14 cellular contexts compared by ENCODE assay signal in the genomic region with DNA sequence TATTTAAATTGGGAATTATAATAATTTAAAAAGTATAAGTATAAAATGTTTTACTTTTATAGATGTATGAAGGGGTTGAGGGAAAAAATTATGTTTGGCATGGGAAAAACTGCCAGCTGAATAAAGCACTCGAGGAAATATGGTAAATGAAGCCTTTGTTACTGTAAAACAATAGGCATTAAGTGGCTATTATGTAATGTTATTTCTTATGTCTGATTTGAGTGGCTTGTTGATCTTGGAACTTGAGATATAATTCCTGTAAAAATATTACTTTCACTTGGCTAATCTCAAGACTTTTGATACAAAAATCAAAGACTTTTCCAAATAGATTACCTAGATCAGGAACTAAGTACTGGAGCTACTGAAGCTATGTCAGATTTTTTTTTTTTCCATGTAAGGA.
"Had no signal": no experiment of that assay in that cellular context is flagged by ENCODE, and none has a peak within 500 bp of the region (broad histone marks: within the 10 kb centered on the region; RNA-seq: fewer than 3 reads in every experiment).

No MANE protein-coding gene starts in this region.

- H3K9me3 ChIP-seq: mucosa of descending colon, neutrophil, transverse colon had no signal

- H3K36me3 ChIP-seq: neutrophil, transverse colon had no signal

- H3K4me3 Mint-ChIP-seq: immature natural killer cell; naive thymus-derived CD8-positive, alpha-beta T cell; T-helper 2 cell treated with Interferon-gamma antibody and Interleukin-4, amounts not matched to agents 5 μg/mL and 100 μg/mL, for 36 hours had no signal

- ATAC-seq: activated CD4-positive, CD25-positive, alpha-beta regulatory T cell treated with anti-CD3 and anti-CD28 coated beads, Interleukin-2, amount 50 U/mL, for 24 hours; left cardiac atrium; mucosa of descending colon; naive thymus-derived CD8-positive, alpha-beta T cell had no signal

- H3K4me1 Mint-ChIP-seq: immature natural killer cell had no signal

- H3K27ac Mint-ChIP-seq: immature natural killer cell; naive thymus-derived CD8-positive, alpha-beta T cell; progenitor cell of endocrine pancreas; T-helper 2 cell treated with Interferon-gamma antibody and Interleukin-4, amounts not matched to agents 5 μg/mL and 100 μg/mL, for 36 hours had no signal

- H3K27ac ChIP-seq: neutrophil had no signal

- H3K9me3 Mint-ChIP-seq: naive thymus-derived CD8-positive, alpha-beta T cell; T-helper 2 cell treated with Interferon-gamma antibody and Interleukin-4, amounts not matched to agents 5 μg/mL and 100 μg/mL, for 36 hours had no signal

- H3K36me3 Mint-ChIP-seq: immature natural killer cell had no signal

- DNase-seq: activated effector memory CD4-positive, alpha-beta T cell treated with Interleukin-2 at 50 U/mL for 16 hours; amniotic stem cell; immature natural killer cell; left cardiac atrium; mucosa of descending colon; naive thymus-derived CD8-positive, alpha-beta T cell; SIG-M5; stimulated activated CD4-positive, alpha-beta T cell treated with anti-CD3 and anti-CD28 coated beads, Interleukin-4, amount 100 ng/mL, for 24 hours; transverse colon had no signal

- H3K27me3 Mint-ChIP-seq: activated naive CD4-positive, alpha-beta T cell treated with anti-CD3 and anti-CD28 coated beads, Interleukin-2, amount 50 U/mL, for 24 hours; naive thymus-derived CD8-positive, alpha-beta T cell had no signal

- H3K4me3 ChIP-seq: mucosa of descending colon, transverse colon had no signal

- H3K27me3 ChIP-seq: neutrophil, transverse colon had no signal
